Comparison of ENCODE assay signal across 19 cellular contexts in the genomic region with DNA sequence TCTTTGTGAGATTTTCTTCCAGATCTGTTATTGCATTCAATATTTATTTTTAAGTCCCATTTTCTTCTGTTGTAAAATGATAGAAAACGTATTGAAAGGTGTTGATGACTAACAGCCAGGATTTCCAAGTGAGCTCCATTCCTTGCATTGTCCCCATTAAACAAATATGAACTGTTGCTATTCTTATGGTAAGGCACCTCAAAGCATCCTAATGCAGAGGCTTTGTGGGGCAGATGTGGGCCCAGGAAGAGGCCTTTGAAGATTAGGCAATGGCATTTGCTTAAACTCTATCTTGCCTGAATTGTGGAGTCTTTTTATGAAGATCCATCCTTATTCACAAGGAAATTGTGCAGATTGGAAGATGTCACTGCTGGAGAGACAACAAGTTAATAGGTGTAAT. TPM values are rescaled to one million over a fixed set of nuclear protein-coding genes. Genes with fewer than 3 reads are reported as not detected.
DNase-seq lines count a peak whose midpoint lies in the region; ATAC-seq and TF ChIP-seq lines count a peak whose summit lies in the region.
"Had no signal": no experiment of that assay in that cellular context is flagged by ENCODE, and none has a peak within 500 bp of the region (broad histone marks: within the 10 kb centered on the region; RNA-seq: fewer than 3 reads in every experiment).

No MANE protein-coding gene starts in this region.

- no peaks in the 10 kb centered on the region for H3K36me3 ChIP-seq in HUES6 (ENCODE audit: control insufficient read depth, insufficient read depth, low read length)
- no peaks in the 10 kb centered on the region for H3K36me3 ChIP-seq in endodermal cell (ENCODE audit: control insufficient read depth, insufficient read depth, low read length)
- H3K36me3 ChIP-seq in tibial nerve: no peaks in the 10 kb centered on the region
- H3K36me3 ChIP-seq: SJCRH30 had no signal

- no peaks in the 10 kb centered on the region for H3K27me3 Mint-ChIP-seq in endodermal cell (ENCODE audit: insufficient read depth)

- no peak for TF ChIP-seq POLR2A in tibial nerve (IDR thresholded peaks at IDR 0.05)

- H3K4me1 ChIP-seq in HUES6 (ENCODE audit: control insufficient read depth, insufficient read depth, low read length) (peaks cover 35% of the 10 kb centered on the region), endodermal cell (ENCODE audit: control insufficient read depth, insufficient read depth, low read length) (no peaks in the 10 kb centered on the region), tibial nerve (peaks cover 0 to 42% (median 4%) of the 10 kb centered on the region in 4 donors)

- H3K4me1 Mint-ChIP-seq in endodermal cell: peaks cover 33% of the 10 kb centered on the region

- no peaks in the 10 kb centered on the region for H3K9me3 ChIP-seq in HUES6 (ENCODE audit: control insufficient read depth, insufficient read depth, low read depth, low read length)
- peaks cover 5% of the 10 kb centered on the region for H3K9me3 ChIP-seq in endodermal cell (ENCODE audit: control insufficient read depth, low read length)
- no peaks in the 10 kb centered on the region for H3K9me3 ChIP-seq in tibial nerve
- H3K9me3 ChIP-seq: SJCRH30 had no signal

- H3K36me3 Mint-ChIP-seq in endodermal cell (ENCODE audit: low read depth): peaks cover 2% of the 10 kb centered on the region

- H3K4me3 ChIP-seq in HUES6 (ENCODE audit: low read depth, low read length) (no peak overlapping the region), endodermal cell (ENCODE audit: low read length) (no peak overlapping the region), tibial nerve (no peak overlapping the region)
- H3K4me3 ChIP-seq: PC-9, SJCRH30 had no signal

- 47% methylated on average over 1 of the region's 1 CpG; no CpG with 5 or more reads in 1 of the 2 experiments for WGBS in endodermal cell (ENCODE audit: insufficient coverage in 1 of 2, insufficient read length in 1 of 2), 2 experiments
- WGBS in tibial nerve, 2 donors: 88 to 92% methylated on average over 1 of the region's 1 CpG

- no peak overlapping the region for H3K4me3 Mint-ChIP-seq in endodermal cell

- no peak overlapping the region for H3K27ac Mint-ChIP-seq in endodermal cell

- peak; percentile 16 for DNase-seq in ELF-1 (ENCODE audit: low read depth, low spot score)
- peak; percentile 65 for DNase-seq in endodermal cell
- peak; percentile 54 for DNase-seq in iPS-NIHi7 (ENCODE audit: extremely low spot score)
- DNase-seq in tibial nerve (ENCODE audit: low spot score in 2 of 2): no peak
- no peak for DNase-seq in foreskin melanocyte
- no peak for DNase-seq in MV-4-11 (lab: John Stamatoyannopoulos, UW)
- DNase-seq: C1 segment of cervical spinal cord, DMS79 treated with DMSO at 0.1 percent for 48 hours, NCI-H1417, NCI-H187, NCI-H226, NCI-H524, PC-9, SJCRH30 had no signal

- TF ChIP-seq CTCF in endodermal cell (conservative IDR thresholded peaks at IDR 0.05) (no peak), tibial nerve (IDR thresholded peaks at IDR 0.05) (no peak)

- H3K9ac ChIP-seq in HUES6 (ENCODE audit: low read length): no peak overlapping the region
- no peak overlapping the region for H3K9ac ChIP-seq in endodermal cell (ENCODE audit: extremely low read depth, low read length, poor library complexity, severe bottlenecking)
- H3K9ac ChIP-seq: KMS-11 had no signal

- ATAC-seq in HG02642 (IDR thresholded peaks at IDR 0.05; ENCODE audit: poor library complexity, unreplicated experiment): no peak
- ATAC-seq: HCT116 had no signal

- H3K27ac ChIP-seq in HUES6 (ENCODE audit: low read depth, low read length): peak overlapping the region; percentile 54
- no peak overlapping the region for H3K27ac ChIP-seq in endodermal cell (ENCODE audit: low read depth, low read length)
- no peak overlapping the region for H3K27ac ChIP-seq in tibial nerve
- H3K27ac ChIP-seq: KMS-11, PC-9, SJCRH30 had no signal

- H3K27me3 ChIP-seq in HUES6 (ENCODE audit: control insufficient read depth, insufficient read depth, low read length): no peaks in the 10 kb centered on the region
- no peaks in the 10 kb centered on the region for H3K27me3 ChIP-seq in endodermal cell (ENCODE audit: control insufficient read depth, insufficient read depth, low read length, poor library complexity, severe bottlenecking)
- H3K27me3 ChIP-seq in tibial nerve: no peaks in the 10 kb centered on the region
- H3K27me3 ChIP-seq: SJCRH30 had no signal

- H3K9me3 Mint-ChIP-seq in endodermal cell: peaks cover 14% of the 10 kb centered on the region

- TF ChIP-seq EP300 in tibial nerve (IDR thresholded peaks at IDR 0.05): no peak

RNA-seq across cellular contexts. Expression of a gene that starts 38.9 kb away (rescaled TPM):
- total RNA-seq in endodermal cell (under 1 TPM; 0.09 to 0.18 TPM), tibial nerve (10 to 100 TPM; 46.7 to 83.4 (median 69.5) TPM)
- polyA plus RNA-seq in endodermal cell (2013, experiment 1 of 2): 116 TPM
- polyA plus RNA-seq in endodermal cell (2013, experiment 2 of 2): 91.8 TPM
- total RNA-seq: G401, PC-9, SJCRH30 had no signal

Comparison
In these comparisons a context has a peak if more than half of its experiments do, and no peak if none do; other contexts are left out.
1. DNase-seq: peak in ELF-1 (single experiment), endodermal cell (single experiment) and iPS-NIHi7 (single experiment); none in tibial nerve (0 of 2), foreskin melanocyte (single experiment) and MV-4-11 (single experiment).
2. RNA of a gene that starts 38.9 kb away (total RNA-seq): 46.7 to 83.4 TPM in tibial nerve; 0.09 to 0.18 TPM in endodermal cell; every median in the first group is over 10 times any median in the second.